13 cellular contexts compared by ENCODE assay signal in genomic region chr10:103507235-103508191, GRCh38. TPM values are rescaled to one million over a fixed set of nuclear protein-coding genes. Genes with fewer than 3 reads are reported as not detected.
DNase-seq lines count a peak whose midpoint lies in the region; ATAC-seq and TF ChIP-seq lines count a peak whose summit lies in the region.
"Had no signal": no experiment of that assay in that cellular context is flagged by ENCODE, and none has a peak within 500 bp of the region (broad histone marks: within the 10 kb centered on the region; RNA-seq: fewer than 3 reads in every experiment).

No MANE protein-coding gene starts in this region.

- H3K9me3 Mint-ChIP-seq in activated naive CD8-positive, alpha-beta T cell treated with anti-CD3 and anti-CD28 coated beads for 36 hours = no peaks in the 10 kb centered on the region
- H3K9me3 Mint-ChIP-seq: CD4-positive, alpha-beta T cell; naive B cell had no signal

- H3K23ac ChIP-seq in neuronal stem cell (ENCODE audit: low read depth, low read length, poor library complexity) = no peak overlapping the region

- H3K14ac ChIP-seq in neuronal stem cell (ENCODE audit: low read length) = peak overlapping the region; percentile 77

- no peak overlapping the region for H4K8ac ChIP-seq in neuronal stem cell (ENCODE audit: low read depth, low read length)

- H3K9me3 ChIP-seq in body of pancreas (no peaks in the 10 kb centered on the region), neuronal stem cell (replicated peaks in 1 of 2; ENCODE audit: control insufficient read depth in 2 of 2, insufficient read depth in 1 of 2, low read depth in 1 of 2, low read length in 2 of 2) (no peaks in the 10 kb centered on the region)

- H3K4me1 ChIP-seq in body of pancreas (peaks cover 87% of the 10 kb centered on the region), neuronal stem cell (ENCODE audit: control insufficient read depth in 2 of 2, insufficient read depth in 1 of 2, low read depth in 1 of 2, low read length in 2 of 2) (peaks cover 0 to 9% of the 10 kb centered on the region in 2 donors)

- no peak overlapping the region for H3K4me3 Mint-ChIP-seq in activated naive CD8-positive, alpha-beta T cell treated with anti-CD3 and anti-CD28 coated beads for 36 hours
- H3K4me3 Mint-ChIP-seq: CD4-positive, alpha-beta T cell; naive B cell had no signal

- H4K91ac ChIP-seq in neuronal stem cell (ENCODE audit: low read depth, low read length, poor library complexity) = no peak overlapping the region

- H2BK15ac ChIP-seq in neuronal stem cell (ENCODE audit: low read length) = peak overlapping the region; percentile 39

- H3K36me3 Mint-ChIP-seq in activated naive CD8-positive, alpha-beta T cell treated with anti-CD3 and anti-CD28 coated beads for 36 hours = no peaks in the 10 kb centered on the region
- H3K36me3 Mint-ChIP-seq: naive B cell had no signal

- H3K36me3 ChIP-seq in body of pancreas (replicated peaks in 1 of 2; ENCODE audit: insufficient read depth in 1 of 2, low read depth in 2 of 2) (no peaks in the 10 kb centered on the region), neuronal stem cell (replicated peaks in 1 of 2; ENCODE audit: control insufficient read depth in 2 of 2, insufficient read depth in 2 of 2, low read length in 2 of 2) (no peaks in the 10 kb centered on the region)

- no peak overlapping the region for H3K9ac ChIP-seq in neuronal stem cell (ENCODE audit: low read depth, low read length, poor library complexity)

- TF ChIP-seq CTCF in GM12873 (IDR thresholded peaks at IDR 0.05; ENCODE audit: insufficient read depth, low read depth, low read length, missing control alignments) (peak; percentile 23), body of pancreas (IDR thresholded peaks at IDR 0.05) (no peak)

- 60 to 62% methylated on average over 7 to 10 of the region's 10 CpGs for WGBS in body of pancreas, 2 donors
- whole genome bisulfite sequencing in neuronal stem cell (ENCODE audit: extremely low coverage in 2 of 2, insufficient read length in 2 of 2, insufficient replicate concordance in 1 of 2), 2 donors = no CpG with 5 or more reads among the region's 10 CpGs

- intact Hi-C loops in body of pancreas (cut with DNase I) = no loop called here

- no peak overlapping the region for H3K27ac Mint-ChIP-seq in activated naive CD8-positive, alpha-beta T cell treated with anti-CD3 and anti-CD28 coated beads for 36 hours
- H3K27ac Mint-ChIP-seq: CD4-positive, alpha-beta T cell had no signal

- no peak overlapping the region for H2AFZ ChIP-seq in neuronal stem cell (ENCODE audit: low read length)

- peaks cover 10% of the 10 kb centered on the region for H3K4me1 Mint-ChIP-seq in activated naive CD8-positive, alpha-beta T cell treated with anti-CD3 and anti-CD28 coated beads for 36 hours
- H3K4me1 Mint-ChIP-seq: naive B cell had no signal

- ATAC-seq in body of pancreas (peak; percentile 64), GM21381 (IDR thresholded peaks at IDR 0.05; ENCODE audit: unreplicated experiment) (no peak)

- peak overlapping the region; percentile 65 for H3K18ac ChIP-seq in neuronal stem cell (ENCODE audit: low read length)

- no peak overlapping the region for H3K4me2 ChIP-seq in neuronal stem cell (ENCODE audit: insufficient read depth, low read length, poor library complexity, severe bottlenecking)

- H3K4ac ChIP-seq in neuronal stem cell (ENCODE audit: low read length) = peak overlapping the region; percentile 85

- H3K27me3 ChIP-seq in body of pancreas (no peaks in the 10 kb centered on the region), neuronal stem cell (ENCODE audit: control insufficient read depth in 3 of 3, insufficient read depth in 3 of 3, low read depth in 1 of 3, low read length in 3 of 3) (peaks cover 0 to 10% (median 0%) of the 10 kb centered on the region in 3 experiments)

- DNase-seq in NCI-H146 (lab: John Stamatoyannopoulos, UW) (peak; percentile 92), body of pancreas (peak; percentile 49 to 80 (median 68)), neuronal stem cell (ENCODE audit: low spot score) (no peak), GM19238 (ENCODE audit: insufficient read length, low spot score) (no peak)
- DNase-seq in activated naive CD8-positive, alpha-beta T cell treated with anti-CD3 and anti-CD28 coated beads for 36 hours = no peak
- no peak for DNase-seq in stimulated activated CD4-positive, alpha-beta T cell treated with anti-CD3 and anti-CD28 coated beads, Interleukin-2, amount 100 ng/mL, for 48 hours
- DNase-seq: CD4-positive, alpha-beta T cell; Kasumi-1; naive B cell; T-helper 2 cell had no signal

- no peak for TF ChIP-seq POLR2A in body of pancreas (IDR thresholded peaks at IDR 0.05)

- H2BK5ac ChIP-seq in neuronal stem cell (ENCODE audit: low read length) = no peak overlapping the region

- peak overlapping the region; percentile 69 for H2AK5ac ChIP-seq in neuronal stem cell (ENCODE audit: low read depth, low read length)

- no peak overlapping the region for H2BK12ac ChIP-seq in neuronal stem cell (ENCODE audit: low read length)

- no peaks in the 10 kb centered on the region for H3K79me1 ChIP-seq in neuronal stem cell (ENCODE audit: low read depth, low read length)

- peaks cover 50% of the 10 kb centered on the region for H3K27me3 Mint-ChIP-seq in activated naive CD8-positive, alpha-beta T cell treated with anti-CD3 and anti-CD28 coated beads for 36 hours

- H3K4me3 ChIP-seq in body of pancreas (no peak overlapping the region), neuronal stem cell (ENCODE audit: low read length in 2 of 2) (no peak overlapping the region)

- H3K27ac ChIP-seq in body of pancreas (peak overlapping the region; percentile 45 to 88 (median 73)), neuronal stem cell (replicated peaks; ENCODE audit: low read length) (no peak overlapping the region)

- H2BK120ac ChIP-seq in neuronal stem cell (ENCODE audit: low read depth, low read length) = peak overlapping the region; percentile 50

RNA-seq across cellular contexts. Expression of gene NEURL1, which starts 14.0 kb away (rescaled TPM):
- 10 to 100 TPM; 25.1 to 25.7 TPM for total RNA-seq in body of pancreas
- 1.4 TPM for polyA plus RNA-seq in neuronal stem cell (2013, experiment 1 of 2)
- 1.7 TPM for polyA plus RNA-seq in neuronal stem cell (2013, experiment 2 of 2)
- 1 to 10 TPM; 3.1 to 3.2 TPM for total RNA-seq in activated naive CD8-positive, alpha-beta T cell treated with anti-CD3 and anti-CD28 coated beads for 36 hours

RNA-seq across cellular contexts. Expression of gene CALHM3, which starts 28.5 kb away (rescaled TPM):
- under 1 TPM in 1 of 2 donors, not detected in 1; 0.52 TPM for total RNA-seq in body of pancreas
- not detected for polyA plus RNA-seq in neuronal stem cell (2013, experiment 1 of 2)
- 0.01 TPM for polyA plus RNA-seq in neuronal stem cell (2013, experiment 2 of 2)
- total RNA-seq in activated naive CD8-positive, alpha-beta T cell treated with anti-CD3 and anti-CD28 coated beads for 36 hours = not detected
- total RNA-seq: CD4-positive, alpha-beta T cell had no signal

RNA-seq across cellular contexts. Expression of gene CALHM1, which starts 48.8 kb away (rescaled TPM):
- total RNA-seq in body of pancreas = not detected
- 0.06 TPM for polyA plus RNA-seq in neuronal stem cell (2013, experiment 1 of 2)
- 0.04 TPM for polyA plus RNA-seq in neuronal stem cell (2013, experiment 2 of 2)
- total RNA-seq in activated naive CD8-positive, alpha-beta T cell treated with anti-CD3 and anti-CD28 coated beads for 36 hours = not detected
- total RNA-seq: CD4-positive, alpha-beta T cell had no signal
- polyA plus RNA-seq: adipose tissue had no signal

RNA-seq across cellular contexts. Expression of gene CALHM2, which starts 55.3 kb away (rescaled TPM):
- total RNA-seq in body of pancreas = 10 to 100 TPM; 11.4 to 17.8 TPM
- 6.0 TPM for polyA plus RNA-seq in neuronal stem cell (2013, experiment 1 of 2)
- 6.5 TPM for polyA plus RNA-seq in neuronal stem cell (2013, experiment 2 of 2)
- total RNA-seq in activated naive CD8-positive, alpha-beta T cell treated with anti-CD3 and anti-CD28 coated beads for 36 hours = 1 to 10 TPM; 4.5 to 4.8 TPM

Comparison
In these comparisons a context has a peak if more than half of its experiments do, and no peak if none do; other contexts are left out.
1. DNase-seq: peak in NCI-H146 (single experiment) and body of pancreas (4 of 4); none in neuronal stem cell (single experiment), activated naive CD8-positive, alpha-beta T cell treated with anti-CD3 and anti-CD28 coated beads for 36 hours (single experiment), GM19238 (single experiment) and stimulated activated CD4-positive, alpha-beta T cell treated with anti-CD3 and anti-CD28 coated beads, Interleukin-2, amount 100 ng/mL, for 48 hours (0 of 2).
2. RNA of gene NEURL1, which starts 14.0 kb away (total RNA-seq): 25.1 to 25.7 TPM in body of pancreas; 3.1 to 3.2 TPM in activated naive CD8-positive, alpha-beta T cell treated with anti-CD3 and anti-CD28 coated beads for 36 hours; every median in the first group is over 4 times any median in the second.